ENCODE assay signal across 1 cellular context in genomic region chr9:34190996-34191892, GRCh38.
TF ChIP-seq lines count a peak whose summit lies in the region.

No MANE protein-coding gene starts in this region.

TF ChIP-seq in HepG2, 621 proteins besides CTCF, POLR2A, EP300 and RAD21 (continued from another document and continues in another):
- TF ChIP-seq ZHX2 (IDR thresholded peaks at IDR 0.05; ENCODE audit: low read depth) = 0 out of 2 replicates have a peak, but pooled peaks have one; percentile 45
- no peak for TF ChIP-seq ZHX2 (CRISPR knock-in tag; IDR thresholded peaks at IDR 0.05; ENCODE audit: borderline replicate concordance)
- no peak for TF ChIP-seq ZNF543 (CRISPR knock-in tag; IDR thresholded peaks at IDR 0.05)
- TF ChIP-seq ZMYM4 (CRISPR knock-in tag; IDR thresholded peaks at IDR 0.05) = no peak
- TF ChIP-seq ZNF839 (CRISPR knock-in tag; IDR thresholded peaks at IDR 0.05; ENCODE audit: borderline replicate concordance) = no peak
- peak; percentile 19; the same call in 1 of the 2 replicates for TF ChIP-seq TBX2 (CRISPR knock-in tag; IDR thresholded peaks at IDR 0.05; ENCODE audit: borderline replicate concordance)
- TF ChIP-seq ZNF17 (CRISPR knock-in tag; IDR thresholded peaks at IDR 0.05) = no peak
- TF ChIP-seq ZNF660 (CRISPR knock-in tag; IDR thresholded peaks at IDR 0.05; ENCODE audit: borderline replicate concordance, low read depth) = no peak
- no peak for TF ChIP-seq ZNF136 (CRISPR knock-in tag; IDR thresholded peaks at IDR 0.05; ENCODE audit: low read depth)
- TF ChIP-seq HNRNPH1 (optimal IDR thresholded peaks at IDR 0.05; ENCODE audit: low read depth, low read length) = no peak
- no peak for TF ChIP-seq ZNF121 (CRISPR knock-in tag; IDR thresholded peaks at IDR 0.05)
- TF ChIP-seq AKAP8 (CRISPR knock-in tag; IDR thresholded peaks at IDR 0.05) = no peak
- no peak for TF ChIP-seq RARG (CRISPR knock-in tag; IDR thresholded peaks at IDR 0.05; ENCODE audit: low read depth)
- no peak for TF ChIP-seq GLI4 (CRISPR knock-in tag; IDR thresholded peaks at IDR 0.05; ENCODE audit: borderline replicate concordance)
- 0 out of 2 replicates have a peak, but pooled peaks have one; percentile 12 for TF ChIP-seq FOXP1 (IDR thresholded peaks at IDR 0.05)
- peak; percentile 86 for TF ChIP-seq FOXP1 (CRISPR knock-in tag; IDR thresholded peaks at IDR 0.05)
- TF ChIP-seq RCOR2 (CRISPR knock-in tag; IDR thresholded peaks at IDR 0.05) = no peak
- TF ChIP-seq ZBTB44 (CRISPR knock-in tag; IDR thresholded peaks at IDR 0.05) = no peak
- no peak for TF ChIP-seq NCOA1 (CRISPR knock-in tag; IDR thresholded peaks at IDR 0.05)
- no peak for TF ChIP-seq ZFAT (CRISPR knock-in tag; conservative IDR thresholded peaks at IDR 0.05)
- TF ChIP-seq FOXK1 (CRISPR knock-in tag; IDR thresholded peaks at IDR 0.05; ENCODE audit: borderline replicate concordance, low read depth) = no peak; the same call in 1 of the 2 replicates
- TF ChIP-seq REPIN1 (CRISPR knock-in tag; IDR thresholded peaks at IDR 0.05; ENCODE audit: borderline replicate concordance, low read depth) = 0 out of 2 replicates have a peak, but pooled peaks have one; percentile 49
- no peak for TF ChIP-seq RFX5 (IDR thresholded peaks at IDR 0.05; ENCODE audit: low read depth, low read length)
- peak; percentile 19; the same call in 1 of the 2 replicates for TF ChIP-seq RXRB (CRISPR knock-in tag; IDR thresholded peaks at IDR 0.05; ENCODE audit: borderline replicate concordance)
- TF ChIP-seq ZNF275 (CRISPR knock-in tag; IDR thresholded peaks at IDR 0.05; ENCODE audit: borderline replicate concordance) = no peak
- TF ChIP-seq RORA (CRISPR knock-in tag; IDR thresholded peaks at IDR 0.05) = no peak
- TF ChIP-seq FOXP4 (CRISPR knock-in tag; IDR thresholded peaks at IDR 0.05) = peak; percentile 68; the same call in 1 of the 2 replicates
- TF ChIP-seq TEF (CRISPR knock-in tag; IDR thresholded peaks at IDR 0.05) = no peak
- TF ChIP-seq KLF16 (CRISPR knock-in tag; IDR thresholded peaks at IDR 0.05) = no peak
- peak; percentile 47; the same call in 1 of the 2 replicates for TF ChIP-seq AHDC1 (CRISPR knock-in tag; IDR thresholded peaks at IDR 0.05; ENCODE audit: borderline replicate concordance)
- TF ChIP-seq ZNF333 (CRISPR knock-in tag; IDR thresholded peaks at IDR 0.05; ENCODE audit: borderline replicate concordance) = no peak
- TF ChIP-seq THAP11 (CRISPR knock-in tag; IDR thresholded peaks at IDR 0.05) = peak; percentile 77
- peak; percentile 50 for TF ChIP-seq HDAC1 (CRISPR knock-in tag; IDR thresholded peaks at IDR 0.05)
- TF ChIP-seq NR2F2 (IDR thresholded peaks at IDR 0.05; ENCODE audit: borderline replicate concordance, low read depth) = peak; percentile 42; the same call in 1 of the 2 replicates
- no peak for TF ChIP-seq BRCA1 (CRISPR knock-in tag; IDR thresholded peaks at IDR 0.05)
- no peak; the same call in 1 of the 2 replicates for TF ChIP-seq ZNF362 (CRISPR knock-in tag; IDR thresholded peaks at IDR 0.05; ENCODE audit: borderline replicate concordance)
- no peak for TF ChIP-seq ARNT (IDR thresholded peaks at IDR 0.05)
- TF ChIP-seq HOXA7 (CRISPR knock-in tag; IDR thresholded peaks at IDR 0.05) = no peak
- no peak for TF ChIP-seq MYPOP (CRISPR knock-in tag; IDR thresholded peaks at IDR 0.05)
- TF ChIP-seq ZFP36L2 (CRISPR knock-in tag; IDR thresholded peaks at IDR 0.05) = no peak
- TF ChIP-seq ZNF251 (CRISPR knock-in tag; IDR thresholded peaks at IDR 0.05) = no peak
- no peak; the same call in 1 of the 2 replicates for TF ChIP-seq ZNF331 (CRISPR knock-in tag; IDR thresholded peaks at IDR 0.05)
